Comparison of ENCODE assay signal across 1 cellular context in genomic region chr5:59098743-59099142, GRCh38.
TF ChIP-seq lines count a peak whose summit lies in the region.

No MANE protein-coding gene starts in this region.

TF ChIP-seq in IMR-90, 13 proteins besides CTCF, POLR2A, EP300 and RAD21:
- TF ChIP-seq BHLHE40 (IDR thresholded peaks at IDR 0.05; ENCODE audit: low read depth, low read length), result no peak
- no peak for TF ChIP-seq RFX5 (IDR thresholded peaks at IDR 0.05; ENCODE audit: low read depth, low read length)
- TF ChIP-seq CEBPB (IDR thresholded peaks at IDR 0.05; ENCODE audit: low read depth, low read length), result no peak
- no peak for TF ChIP-seq FOS (IDR thresholded peaks at IDR 0.05; ENCODE audit: low read depth, low read length)
